Comparison of ENCODE assay signal across 19 cellular contexts in the genomic region with DNA sequence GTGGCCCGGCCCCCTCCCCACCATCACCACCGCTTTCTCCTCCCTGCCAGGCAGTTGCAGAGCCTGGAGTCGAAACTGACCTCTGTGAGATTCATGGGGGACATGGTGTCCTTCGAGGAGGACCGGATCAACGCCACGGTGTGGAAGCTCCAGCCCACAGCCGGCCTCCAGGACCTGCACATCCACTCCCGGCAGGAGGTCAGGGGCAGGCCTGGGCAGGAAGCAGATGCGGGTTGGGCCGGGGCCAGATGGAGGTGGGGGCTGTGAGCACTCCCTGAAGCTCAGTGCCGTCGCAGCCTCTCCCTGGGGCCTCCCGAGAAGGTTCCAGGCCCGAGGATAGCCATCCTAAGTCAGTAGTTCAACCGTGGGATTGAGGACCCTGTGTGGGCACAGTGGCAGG. TPM values are rescaled to one million over a fixed set of nuclear protein-coding genes. Genes with fewer than 3 reads are reported as not detected.
DNase-seq lines count a peak whose midpoint lies in the region; ATAC-seq and TF ChIP-seq lines count a peak whose summit lies in the region.
"Had no signal": no experiment of that assay in that cellular context is flagged by ENCODE, and none has a peak within 500 bp of the region (broad histone marks: within the 10 kb centered on the region; RNA-seq: fewer than 3 reads in every experiment).

No MANE protein-coding gene starts in this region.

- no peak overlapping the region for H3K4me3 ChIP-seq in gastroesophageal sphincter
- H3K4me3 ChIP-seq: uterus had no signal

- intact Hi-C loops in natural killer cell (cut with micrococcal nuclease) = no loop called here

- peaks cover 0 to 7% of the 10 kb centered on the region in 2 donors for H3K36me3 ChIP-seq in gastroesophageal sphincter
- H3K36me3 ChIP-seq: uterus had no signal

- H3K36me3 Mint-ChIP-seq in central memory CD8-positive, alpha-beta T cell (ENCODE audit: insufficient read depth) = peaks cover 34% of the 10 kb centered on the region
- H3K36me3 Mint-ChIP-seq in natural killer cell = peaks cover 18% of the 10 kb centered on the region
- H3K36me3 Mint-ChIP-seq: activated CD4-positive, alpha-beta memory T cell treated with anti-CD3 and anti-CD28 coated beads for 36 hours; naive thymus-derived CD4-positive, alpha-beta T cell; stimulated activated memory B cell treated with anti-CD40 and anti-IgM and Interleukin-4, amounts not matched to agents 10 μg/mL and 1 μg/mL and 100 μg/mL, for 72 hours had no signal

- no peak for ATAC-seq in central memory CD8-positive, alpha-beta T cell (replicated peaks; ENCODE audit: extremely low read depth, poor library complexity, severe bottlenecking)
- ATAC-seq in natural killer cell (no peak), SK-N-SH treated with all-trans-retinoic acid at 6 μM for 48 hours (no peak), gastroesophageal sphincter (no peak), GM18520 (IDR thresholded peaks at IDR 0.05; ENCODE audit: unreplicated experiment) (no peak), GM21576 (IDR thresholded peaks at IDR 0.05; ENCODE audit: unreplicated experiment) (no peak)
- ATAC-seq: naive thymus-derived CD4-positive, alpha-beta T cell; sciatic nerve; stimulated activated memory B cell treated with anti-CD40 and anti-IgM and Interleukin-4, amounts not matched to agents 10 μg/mL and 1 μg/mL and 100 μg/mL, for 72 hours had no signal

- H3K9me3 Mint-ChIP-seq in central memory CD8-positive, alpha-beta T cell = no peaks in the 10 kb centered on the region
- H3K9me3 Mint-ChIP-seq in natural killer cell = no peaks in the 10 kb centered on the region
- H3K9me3 Mint-ChIP-seq: activated CD4-positive, alpha-beta memory T cell treated with anti-CD3 and anti-CD28 coated beads for 36 hours; activated T-helper 2 cell treated with anti-CD3 and anti-CD28 coated beads, Interferon-gamma antibody, Interleukin-2, Interleukin-4, amounts not matched to agents 10 μg/mL and 5 μg/mL and 100 μg/mL, durations not matched to agents 14 hours and 24 hours and 36 hours; stimulated activated memory B cell treated with anti-CD40 and anti-IgM and Interleukin-4, amounts not matched to agents 10 μg/mL and 1 μg/mL and 100 μg/mL, for 72 hours had no signal

- DNase-seq in Daoy (ENCODE audit: low read depth) (peak; percentile 49), NCI-H345 (lab: John Stamatoyannopoulos, UW) (peak; percentile 60), natural killer cell (no peak)
- no peak for DNase-seq in central memory CD8-positive, alpha-beta T cell (ENCODE audit: low spot score in 2 of 2)
- DNase-seq: activated CD4-positive, alpha-beta memory T cell treated with anti-CD3 and anti-CD28 coated beads for 36 hours; kidney glomerular epithelial cell; naive thymus-derived CD4-positive, alpha-beta T cell; NCI-H1436 treated with DMSO at 0.1 percent for 48 hours; NCI-H82; stimulated activated CD4-positive, alpha-beta T cell treated with anti-CD3 and anti-CD28 coated beads, Interleukin-4, amount 100 ng/mL, for 24 hours had no signal

- H3K27me3 Mint-ChIP-seq in central memory CD8-positive, alpha-beta T cell = no peaks in the 10 kb centered on the region
- H3K27me3 Mint-ChIP-seq in natural killer cell (ENCODE audit: low read depth in 2 of 2) = no peaks in the 10 kb centered on the region
- H3K27me3 Mint-ChIP-seq: activated CD4-positive, alpha-beta memory T cell treated with anti-CD3 and anti-CD28 coated beads for 36 hours; naive thymus-derived CD4-positive, alpha-beta T cell had no signal

- H3K9me3 ChIP-seq in gastroesophageal sphincter = no peaks in the 10 kb centered on the region
- H3K9me3 ChIP-seq: uterus had no signal

- H3K4me3 Mint-ChIP-seq in central memory CD8-positive, alpha-beta T cell = no peak overlapping the region
- H3K4me3 Mint-ChIP-seq in natural killer cell = peak overlapping the region; percentile 78
- H3K4me3 Mint-ChIP-seq: activated CD4-positive, alpha-beta memory T cell treated with anti-CD3 and anti-CD28 coated beads for 36 hours; naive thymus-derived CD4-positive, alpha-beta T cell; stimulated activated memory B cell treated with anti-CD40 and anti-IgM and Interleukin-4, amounts not matched to agents 10 μg/mL and 1 μg/mL and 100 μg/mL, for 72 hours had no signal

- TF ChIP-seq EP300 in gastroesophageal sphincter (IDR thresholded peaks at IDR 0.05) = no peak

- H3K27ac ChIP-seq in gastroesophageal sphincter = no peak overlapping the region
- H3K27ac ChIP-seq: uterus had no signal

- peaks cover 0 to 1% (median 0%) of the 10 kb centered on the region in 3 donors for H3K4me1 ChIP-seq in gastroesophageal sphincter
- H3K4me1 ChIP-seq: uterus had no signal

- TF ChIP-seq POLR2A in gastroesophageal sphincter (IDR thresholded peaks at IDR 0.05) = no peak

- 71% methylated on average over 3 of the region's 16 CpGs; no CpG with 5 or more reads in 1 of the 2 donors for WGBS in gastroesophageal sphincter (ENCODE audit: low coverage in 1 of 2), 2 donors

- no peak for TF ChIP-seq CTCF in natural killer cell (IDR thresholded peaks at IDR 0.05)
- TF ChIP-seq CTCF in gastroesophageal sphincter (IDR thresholded peaks at IDR 0.05) = no peak

- peaks cover 42% of the 10 kb centered on the region for H3K27me3 ChIP-seq in gastroesophageal sphincter
- H3K27me3 ChIP-seq: uterus had no signal

- H3K27ac Mint-ChIP-seq in central memory CD8-positive, alpha-beta T cell (ENCODE audit: low read depth) = peak overlapping the region; percentile 67
- H3K27ac Mint-ChIP-seq in natural killer cell = peak overlapping the region; percentile 93 to 96
- H3K27ac Mint-ChIP-seq: activated CD4-positive, alpha-beta memory T cell treated with anti-CD3 and anti-CD28 coated beads for 36 hours; activated T-helper 2 cell treated with anti-CD3 and anti-CD28 coated beads, Interferon-gamma antibody, Interleukin-2, Interleukin-4, amounts not matched to agents 10 μg/mL and 5 μg/mL and 100 μg/mL, durations not matched to agents 14 hours and 24 hours and 36 hours; naive thymus-derived CD4-positive, alpha-beta T cell; stimulated activated memory B cell treated with anti-CD40 and anti-IgM and Interleukin-4, amounts not matched to agents 10 μg/mL and 1 μg/mL and 100 μg/mL, for 72 hours had no signal

- peaks cover 35% of the 10 kb centered on the region for H3K4me1 Mint-ChIP-seq in central memory CD8-positive, alpha-beta T cell
- peaks cover 69 to 82% of the 10 kb centered on the region in 2 donors for H3K4me1 Mint-ChIP-seq in natural killer cell

TF ChIP-seq in SK-N-SH treated with all-trans-retinoic acid at 6 μM for 48 hours, 23 proteins besides CTCF, POLR2A, EP300 and RAD21:
- TF ChIP-seq SNAI2 (CRISPR knock-in tag; IDR thresholded peaks at IDR 0.05) = no peak
- TF ChIP-seq GLIS3 (CRISPR knock-in tag; IDR thresholded peaks at IDR 0.05) = no peak
TF ChIP-seq in SK-N-SH treated with all-trans-retinoic acid at 6 μM for 48 hours: peak in this region for 0.

RNA-seq across cellular contexts. Expression of gene ADGRG3, which starts 14.2 kb away (rescaled TPM):
- total RNA-seq in Daoy (2014; rRNA removed; shearing (Covaris generic)) = not detected in 2 replicates
- total RNA-seq in natural killer cell = 10 to 100 TPM; 16.6 to 57.3 (median 20.7) TPM
- total RNA-seq in gastroesophageal sphincter = 1 to 10 TPM in 3 of 4 donors, under 1 TPM in 1; 0.31 to 7.4 (median 2.2) TPM
- total RNA-seq: activated CD4-positive, alpha-beta memory T cell treated with anti-CD3 and anti-CD28 coated beads for 36 hours; activated T-helper 2 cell treated with anti-CD3 and anti-CD28 coated beads, Interferon-gamma antibody, Interleukin-2, Interleukin-4, amounts not matched to agents 10 μg/mL and 5 μg/mL and 100 μg/mL, durations not matched to agents 14 hours and 24 hours and 36 hours had no signal

RNA-seq across cellular contexts. Expression of gene ADGRG1, which starts 25.5 kb away (rescaled TPM):
- total RNA-seq in Daoy (2014; rRNA removed; shearing (Covaris generic)) = 4.9 and 6.6 TPM in 2 replicates
- total RNA-seq in natural killer cell = 100 to 1,000 TPM; 830 to 949 (median 858) TPM
- 10 to 100 TPM in 2 of 4 donors, 1 to 10 TPM in 2; 7.0 to 20.1 (median 12.6) TPM for total RNA-seq in gastroesophageal sphincter

RNA-seq across cellular contexts. Expression of gene DRC7, which starts 40.7 kb away (rescaled TPM):
- not detected in 2 replicates for total RNA-seq in Daoy (2014; rRNA removed; shearing (Covaris generic))
- under 1 TPM in 1 of 3 donors, not detected in 2; 0.33 TPM for total RNA-seq in natural killer cell
- under 1 TPM in 1 of 4 donors, not detected in 3; 0.15 TPM for total RNA-seq in gastroesophageal sphincter
- total RNA-seq: activated CD4-positive, alpha-beta memory T cell treated with anti-CD3 and anti-CD28 coated beads for 36 hours; activated T-helper 2 cell treated with anti-CD3 and anti-CD28 coated beads, Interferon-gamma antibody, Interleukin-2, Interleukin-4, amounts not matched to agents 10 μg/mL and 5 μg/mL and 100 μg/mL, durations not matched to agents 14 hours and 24 hours and 36 hours; glomerular endothelial cell; naive thymus-derived CD4-positive, alpha-beta T cell; sciatic nerve had no signal

Comparison
In these comparisons a context has a peak if more than half of its experiments do, and no peak if none do; other contexts are left out.
1. DNase-seq: peak in Daoy (single experiment) and NCI-H345 (single experiment); none in central memory CD8-positive, alpha-beta T cell (0 of 2) and natural killer cell (single experiment).
2. RNA of gene ADGRG1, which starts 25.5 kb away (total RNA-seq): 830 to 949 TPM in natural killer cell; 7.0 to 20.1 TPM in gastroesophageal sphincter and 4.9 to 6.6 TPM in Daoy; every median in the first group is over 10 times any median in the second.